ENCODE assay signal across 26 cellular contexts in genomic region chr3:133836497-133837158, GRCh38.
"Had no signal": no experiment of that assay in that cellular context is flagged by ENCODE, and none has a peak within 500 bp of the region (broad histone marks: within the 10 kb centered on the region; RNA-seq: fewer than 3 reads in every experiment).

No MANE protein-coding gene starts in this region.

- H3K4me1 ChIP-seq: breast epithelium, gastrocnemius medialis, upper lobe of left lung had no signal

- FAIRE-seq: kidney had no signal

- H3K4me2 ChIP-seq: hepatocyte had no signal

- ATAC-seq: activated naive CD4-positive, alpha-beta T cell treated with anti-CD3 and anti-CD28 coated beads, Interleukin-2, amount 50 U/mL, for 72 hours; activated T-cell treated with anti-CD3 and anti-CD28 coated beads, Interleukin-2, amount 50 U/mL, for 72 hours; gastrocnemius medialis; left colon; naive thymus-derived CD4-positive, alpha-beta T cell; sciatic nerve; stimulated activated memory B cell treated with anti-CD40 and anti-IgM and Interleukin-4, amounts not matched to agents 10 μg/mL and 1 μg/mL and 100 μg/mL, for 72 hours; stimulated activated naive CD8-positive, alpha-beta T cell treated with anti-CD3 and anti-CD28 coated beads, Interleukin-15, amount 100 ng/mL, for 72 hours had no signal

- H3K27me3 Mint-ChIP-seq: central memory CD8-positive, alpha-beta T cell; stimulated activated naive CD8-positive, alpha-beta T cell treated with anti-CD3 and anti-CD28 coated beads, Interleukin-15, amount 100 ng/mL, for 72 hours had no signal

- H3K27me3 ChIP-seq: breast epithelium, gastrocnemius medialis, hepatocyte, upper lobe of left lung had no signal

- H3K9me3 Mint-ChIP-seq: activated naive CD4-positive, alpha-beta T cell treated with anti-CD3 and anti-CD28 coated beads, Interleukin-2, amount 50 U/mL, for 72 hours; activated T-cell treated with anti-CD3 and anti-CD28 coated beads, Interleukin-2, amount 50 U/mL, for 72 hours; central memory CD8-positive, alpha-beta T cell; stimulated activated memory B cell treated with anti-CD40 and anti-IgM and Interleukin-4, amounts not matched to agents 10 μg/mL and 1 μg/mL and 100 μg/mL, for 72 hours; stimulated activated naive CD8-positive, alpha-beta T cell treated with anti-CD3 and anti-CD28 coated beads, Interleukin-15, amount 100 ng/mL, for 72 hours had no signal

- H3K27ac Mint-ChIP-seq: activated naive CD4-positive, alpha-beta T cell treated with anti-CD3 and anti-CD28 coated beads, Interleukin-2, amount 50 U/mL, for 72 hours; activated T-cell treated with anti-CD3 and anti-CD28 coated beads, Interleukin-2, amount 50 U/mL, for 72 hours; naive thymus-derived CD4-positive, alpha-beta T cell; stimulated activated memory B cell treated with anti-CD40 and anti-IgM and Interleukin-4, amounts not matched to agents 10 μg/mL and 1 μg/mL and 100 μg/mL, for 72 hours had no signal

- H3K4me3 Mint-ChIP-seq: activated T-cell treated with anti-CD3 and anti-CD28 coated beads, Interleukin-2, amount 50 U/mL, for 72 hours; central memory CD8-positive, alpha-beta T cell; naive thymus-derived CD4-positive, alpha-beta T cell; stimulated activated memory B cell treated with anti-CD40 and anti-IgM and Interleukin-4, amounts not matched to agents 10 μg/mL and 1 μg/mL and 100 μg/mL, for 72 hours; stimulated activated naive CD8-positive, alpha-beta T cell treated with anti-CD3 and anti-CD28 coated beads, Interleukin-15, amount 100 ng/mL, for 72 hours had no signal

- H3K4me3 ChIP-seq: breast epithelium, gastrocnemius medialis, hepatocyte, skin epidermis, upper lobe of left lung had no signal

- DNase-seq: activated CD4-positive, alpha-beta T cell treated with anti-CD3 and anti-CD28 coated beads for 4 hours; activated CD4-positive, alpha-beta T cell treated with anti-CD3 and anti-CD28 coated beads, Interleukin-2, amount 50 U/mL, for 4 hours; activated CD4-positive, CD25-positive, alpha-beta regulatory T cell; activated naive CD4-positive, alpha-beta T cell; activated T-cell treated with anti-CD3 and anti-CD28 coated beads, Interleukin-2, amount 50 U/mL, for 72 hours; dermis blood vessel endothelial cell; effector CD8-positive, alpha-beta T cell; erythroblast; gastrocnemius medialis; glutamatergic neuron; kidney; left colon; midbrain; stimulated activated CD4-positive, alpha-beta T cell treated with anti-CD3 and anti-CD28 coated beads, Interleukin-12 subunit alpha, Interleukin-12 subunit beta, amount 100 ng/mL, for 4 hours; stimulated activated CD4-positive, alpha-beta T cell treated with anti-CD3 and anti-CD28 coated beads, Interleukin-4, amount 100 ng/mL, for 1 hour; stimulated activated naive CD8-positive, alpha-beta T cell treated with anti-CD3 and anti-CD28 coated beads, Interleukin-15, amount 100 ng/mL, for 72 hours; substantia nigra; upper lobe of left lung had no signal

- H3K36me3 Mint-ChIP-seq: activated naive CD4-positive, alpha-beta T cell treated with anti-CD3 and anti-CD28 coated beads, Interleukin-2, amount 50 U/mL, for 72 hours; naive thymus-derived CD4-positive, alpha-beta T cell; stimulated activated memory B cell treated with anti-CD40 and anti-IgM and Interleukin-4, amounts not matched to agents 10 μg/mL and 1 μg/mL and 100 μg/mL, for 72 hours had no signal

- H3K79me2 ChIP-seq: hepatocyte had no signal

- H2AFZ ChIP-seq: hepatocyte had no signal

- H3K4me1 Mint-ChIP-seq: central memory CD8-positive, alpha-beta T cell; naive thymus-derived CD4-positive, alpha-beta T cell; stimulated activated memory B cell treated with anti-CD40 and anti-IgM and Interleukin-4, amounts not matched to agents 10 μg/mL and 1 μg/mL and 100 μg/mL, for 72 hours; stimulated activated naive CD8-positive, alpha-beta T cell treated with anti-CD3 and anti-CD28 coated beads, Interleukin-15, amount 100 ng/mL, for 72 hours had no signal

- H3K36me3 ChIP-seq: breast epithelium, gastrocnemius medialis, upper lobe of left lung had no signal

- H3K9me3 ChIP-seq: breast epithelium, gastrocnemius medialis, upper lobe of left lung had no signal

- H3K27ac ChIP-seq: breast epithelium, gastrocnemius medialis, hepatocyte, skin epidermis, upper lobe of left lung had no signal
